10 cellular contexts compared by ENCODE assay signal in the genomic region with DNA sequence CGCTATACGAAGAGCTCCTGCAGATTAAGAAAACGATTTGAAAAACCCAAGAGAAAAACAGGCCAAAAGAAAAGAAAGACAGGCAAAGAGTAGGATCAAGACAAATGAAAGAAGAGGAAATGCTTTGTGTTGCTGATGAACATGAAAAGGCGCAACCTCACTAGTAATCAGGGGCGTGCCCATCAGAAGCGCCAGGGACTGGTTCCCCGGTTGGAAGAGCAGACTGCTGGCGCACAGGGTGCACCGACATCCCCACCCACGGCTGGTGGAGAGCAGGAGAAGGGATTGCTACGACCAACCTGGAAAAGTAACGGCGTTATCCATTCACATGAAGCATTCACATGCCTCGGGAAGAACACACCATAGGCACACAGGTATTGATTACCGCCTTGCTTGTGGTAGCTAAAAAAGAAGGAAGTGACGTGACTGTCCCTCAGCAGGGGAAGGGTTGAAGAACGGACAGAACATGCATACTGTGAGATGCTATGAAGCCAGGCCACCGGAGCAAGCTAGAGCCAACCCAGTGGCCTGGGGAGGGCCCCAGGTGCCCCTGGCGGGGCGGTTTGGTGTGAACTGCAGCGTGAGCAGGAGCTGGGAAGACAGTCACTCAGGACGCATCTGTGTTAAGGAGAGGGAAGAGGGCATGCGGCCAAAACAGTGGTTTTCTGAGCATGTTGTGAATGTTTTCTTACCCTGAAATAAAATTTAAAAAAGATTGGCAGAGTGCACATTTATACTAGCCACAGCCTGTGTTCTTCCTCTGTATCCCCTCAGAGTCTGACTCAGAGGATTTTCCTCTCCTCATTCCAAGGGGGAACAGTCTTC. TPM values are rescaled to one million over a fixed set of nuclear protein-coding genes. Genes with fewer than 3 reads are reported as not detected.
DNase-seq lines count a peak whose midpoint lies in the region; ATAC-seq and TF ChIP-seq lines count a peak whose summit lies in the region.
"Had no signal": no experiment of that assay in that cellular context is flagged by ENCODE, and none has a peak within 500 bp of the region (broad histone marks: within the 10 kb centered on the region; RNA-seq: fewer than 3 reads in every experiment).

No MANE protein-coding gene starts in this region.

- H3K36me3 Mint-ChIP-seq in osteocyte (ENCODE audit: unreplicated experiment): peaks cover 2% of the 10 kb centered on the region

- intact Hi-C loops in aorta (cut with DNase I): no loop called here

- H3K27ac ChIP-seq in HEK293 (ENCODE audit: extremely low read depth, low read depth, low read length): no peak overlapping the region
- no peak overlapping the region for H3K27ac ChIP-seq in aorta (ENCODE audit: low read depth in 1 of 2, low read length in 2 of 2)
- H3K27ac ChIP-seq: heart left ventricle had no signal

- no peak overlapping the region for H3K4me3 Mint-ChIP-seq in osteocyte (ENCODE audit: unreplicated experiment)

- peaks cover 42% of the 10 kb centered on the region for H3K4me1 Mint-ChIP-seq in osteocyte (ENCODE audit: unreplicated experiment)

- ATAC-seq in aorta (ENCODE audit: low FRiP score) (no peak), HG03280 (IDR thresholded peaks at IDR 0.05; ENCODE audit: unreplicated experiment) (no peak)
- ATAC-seq: heart left ventricle had no signal

- DNase-seq in choroid plexus epithelial cell (ENCODE audit: low read depth) (peak; percentile 90), osteocyte (ENCODE audit: extremely low spot score, unreplicated experiment) (no peak), aorta (no peak)
- no peak for DNase-seq in stimulated activated CD4-positive, alpha-beta T cell treated with anti-CD3 and anti-CD28 coated beads, Interleukin-4, amount 100 ng/mL, for 1 hour
- DNase-seq: DMS79, heart left ventricle, NCI-H510A, Right ventricle myocardium superior had no signal

- POLR2A ChIA-PET in HEK293 (lab: Yijun Ruan, JAX): no interaction called here

- H3K27ac Mint-ChIP-seq in osteocyte (ENCODE audit: unreplicated experiment): peak overlapping the region; percentile 46

- no peaks in the 10 kb centered on the region for H3K27me3 Mint-ChIP-seq in osteocyte (ENCODE audit: unreplicated experiment)

- TF ChIP-seq CTCF in HEK293 (tag by site-specific recombination; IDR thresholded peaks at IDR 0.05): no peak
- TF ChIP-seq CTCF in choroid plexus epithelial cell (conservative IDR thresholded peaks at IDR 0.05; ENCODE audit: low read depth, low read length): no peak
- TF ChIP-seq CTCF in osteocyte (IDR thresholded peaks at IDR 0.05): no peak

- H3K27me3 ChIP-seq in aorta (ENCODE audit: control insufficient read depth in 1 of 2, insufficient read depth in 2 of 2, low read length in 1 of 2): no peaks in the 10 kb centered on the region
- H3K27me3 ChIP-seq: heart left ventricle had no signal

- H3K36me3 ChIP-seq in HEK293 (ENCODE audit: control insufficient read depth in 2 of 2, insufficient read depth in 1 of 2, low read length in 2 of 2): peaks cover 0 to 31% of the 10 kb centered on the region in 2 experiments; a peak in 2 of 3 replicates
- no peaks in the 10 kb centered on the region for H3K36me3 ChIP-seq in aorta (ENCODE audit: control insufficient read depth in 1 of 2, insufficient read depth in 2 of 2, low read length in 1 of 2)

- CTCF ChIA-PET in HEK293 (lab: Yijun Ruan, JAX): interaction anchor here (0.6 to 0.9 kb wide), 4 partner anchors 19 to 211 kb away, joined by 3 to 4 read pairs (median 4); a partner anchor contains a TSS

- H3K9me3 ChIP-seq in HEK293 (ENCODE audit: control insufficient read depth, insufficient read depth, low read depth, low read length) (no peaks in the 10 kb centered on the region), aorta (ENCODE audit: control insufficient read depth, low read length) (no peaks in the 10 kb centered on the region)
- H3K9me3 ChIP-seq: heart left ventricle had no signal

- H3K4me1 ChIP-seq in HEK293 (ENCODE audit: control insufficient read depth, insufficient read depth, low read length): no peaks in the 10 kb centered on the region
- no peaks in the 10 kb centered on the region for H3K4me1 ChIP-seq in aorta (ENCODE audit: control insufficient read depth in 1 of 2, insufficient read depth in 2 of 2, low read length in 2 of 2)

- no peaks in the 10 kb centered on the region for H3K9me3 Mint-ChIP-seq in osteocyte (ENCODE audit: unreplicated experiment)

- H3K4me3 ChIP-seq in HEK293 (ENCODE audit: low read depth, low read length): no peak overlapping the region
- H3K4me3 ChIP-seq in choroid plexus epithelial cell (ENCODE audit: low read depth, low read length): no peak overlapping the region
- H3K4me3 ChIP-seq in aorta (ENCODE audit: low read length in 2 of 2): no peak overlapping the region
- H3K4me3 ChIP-seq: heart left ventricle had no signal

- 84 to 87% methylated on average over 23 of the region's 23 CpGs for WGBS in aorta, 2 donors

TF ChIP-seq in HEK293, 187 proteins besides CTCF, POLR2A, EP300 and RAD21:
- TF ChIP-seq ZNF600 (tag by site-specific recombination; IDR thresholded peaks at IDR 0.05) (peak; percentile 70), ZNF10 (tag by site-specific recombination; IDR thresholded peaks at IDR 0.05) (peak; percentile 70), ZNF777 (tag by site-specific recombination; IDR thresholded peaks at IDR 0.05; ENCODE audit: borderline replicate concordance) (no peak)
- TF ChIP-seq, protein P1, sequence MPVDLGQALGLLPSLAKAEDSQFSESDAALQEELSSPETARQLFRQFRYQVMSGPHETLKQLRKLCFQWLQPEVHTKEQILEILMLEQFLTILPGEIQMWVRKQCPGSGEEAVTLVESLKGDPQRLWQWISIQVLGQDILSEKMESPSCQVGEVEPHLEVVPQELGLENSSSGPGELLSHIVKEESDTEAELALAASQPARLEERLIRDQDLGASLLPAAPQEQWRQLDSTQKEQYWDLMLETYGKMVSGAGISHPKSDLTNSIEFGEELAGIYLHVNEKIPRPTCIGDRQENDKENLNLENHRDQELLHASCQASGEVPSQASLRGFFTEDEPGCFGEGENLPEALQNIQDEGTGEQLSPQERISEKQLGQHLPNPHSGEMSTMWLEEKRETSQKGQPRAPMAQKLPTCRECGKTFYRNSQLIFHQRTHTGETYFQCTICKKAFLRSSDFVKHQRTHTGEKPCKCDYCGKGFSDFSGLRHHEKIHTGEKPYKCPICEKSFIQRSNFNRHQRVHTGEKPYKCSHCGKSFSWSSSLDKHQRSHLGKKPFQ (tag by site-specific recombination; IDR thresholded peaks at IDR 0.05): peak; percentile 87

RNA-seq across cellular contexts. Expression of a gene that starts 18.3 kb away (rescaled TPM):
- total RNA-seq in osteocyte (131 and 135 TPM in 2 replicates), aorta (100 to 1,000 TPM in 1 of 2 donors, 10 to 100 TPM in 1; 60.6 to 115 TPM)
- 100 to 1,000 TPM in 1 of 2 donors, 10 to 100 TPM in 1; 21.5 to 105 TPM for polyA plus RNA-seq in aorta

RNA-seq across cellular contexts. Expression of a gene that starts 21.3 kb away (rescaled TPM):
- 26.1 and 30.0 TPM in 2 replicates for total RNA-seq in osteocyte
- 10 to 100 TPM; 32.7 to 33.9 TPM for total RNA-seq in aorta
- 10 to 100 TPM; 19.0 to 72.4 TPM for polyA plus RNA-seq in aorta

RNA-seq across cellular contexts. Expression of a gene that starts 24.0 kb away (rescaled TPM):
- total RNA-seq in osteocyte (101 and 104 TPM in 2 replicates), aorta (10 to 100 TPM; 45.6 to 56.6 TPM)
- 100 to 1,000 TPM in 1 of 2 donors, 10 to 100 TPM in 1; 58.4 to 216 TPM for polyA plus RNA-seq in aorta

RNA-seq across cellular contexts. Expression of a gene that starts 45.2 kb away (rescaled TPM):
- total RNA-seq in osteocyte: 289 and 297 TPM in 2 replicates
- total RNA-seq in aorta: 100 to 1,000 TPM; 118 to 128 TPM
- 100 to 1,000 TPM in 1 of 2 donors, 10 to 100 TPM in 1; 37.1 to 215 TPM for polyA plus RNA-seq in aorta

RNA-seq across cellular contexts. Expression of a gene that starts 46.9 kb away (rescaled TPM):
- 18.8 and 23.7 TPM in 2 replicates for total RNA-seq in osteocyte
- total RNA-seq in aorta: 1 to 10 TPM; 4.1 to 6.6 TPM
- 1 to 10 TPM; 6.0 to 8.9 TPM for polyA plus RNA-seq in aorta
